Comparison of ENCODE assay signal across 8 cellular contexts in the genomic region with DNA sequence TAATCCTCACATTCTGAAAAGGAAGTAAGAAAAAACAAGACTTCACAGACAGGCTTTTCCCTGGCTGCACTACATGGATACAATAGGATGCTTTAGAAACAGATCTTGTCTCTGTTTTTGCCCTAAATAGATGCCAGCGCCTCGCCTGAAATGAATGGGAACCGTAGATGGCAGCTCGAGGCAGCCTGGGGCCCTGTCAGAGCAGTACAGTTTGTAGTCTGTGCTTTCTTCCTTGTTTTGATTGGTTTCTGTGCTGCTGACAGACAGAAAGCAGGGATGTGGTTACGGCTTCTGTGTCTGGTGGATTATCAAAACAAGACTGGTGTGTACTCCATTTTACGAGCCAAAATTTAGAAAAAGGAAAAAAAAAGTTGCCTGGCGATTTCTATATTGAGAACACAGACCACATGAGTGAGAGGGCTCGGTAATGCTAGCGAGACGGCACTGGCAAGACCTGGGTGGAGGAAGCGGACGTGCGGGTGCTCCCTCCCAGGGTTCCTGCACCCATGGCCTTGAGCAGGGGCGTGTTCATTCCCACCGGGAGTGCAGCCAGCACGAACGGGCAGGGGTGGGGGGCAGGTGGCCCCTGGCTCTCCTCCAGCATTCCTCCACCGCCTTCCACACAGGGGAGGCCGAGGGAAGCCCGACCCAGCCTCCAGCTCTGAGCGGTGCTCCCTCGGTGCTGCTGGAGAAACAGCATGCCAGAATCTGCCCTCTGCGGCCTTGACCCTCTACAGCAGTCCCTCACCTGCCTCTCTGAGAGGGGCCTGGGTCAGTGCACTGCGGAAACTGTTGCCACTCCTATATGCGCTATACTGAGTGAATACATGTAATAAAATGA. TPM values are rescaled to one million over a fixed set of nuclear protein-coding genes. Genes with fewer than 3 reads are reported as not detected.
DNase-seq lines count a peak whose midpoint lies in the region; ATAC-seq and TF ChIP-seq lines count a peak whose summit lies in the region.

No MANE protein-coding gene starts in this region.

- H3K9me3 Mint-ChIP-seq in activated naive CD4-positive, alpha-beta T cell treated with anti-CD3 and anti-CD28 coated beads, Interleukin-2, amount 50 U/mL, for 72 hours = no peaks in the 10 kb centered on the region

- intact Hi-C loops in Right ventricle myocardium superior (cut with DNase I) (no loop called here), posterior cingulate gyrus (cut with DNase I) (no loop called here)

- no peak for DNase-seq in RWPE2 (ENCODE audit: low spot score)
- peak; percentile 44 to 63 for DNase-seq in activated naive CD4-positive, alpha-beta T cell treated with anti-CD3 and anti-CD28 coated beads, Interleukin-2, amount 50 U/mL, for 72 hours (ENCODE audit: low spot score in 2 of 2)
- peak; percentile 83 for DNase-seq in Right ventricle myocardium superior
- peak; percentile 47 to 96 (median 68) for DNase-seq in posterior cingulate gyrus
- DNase-seq in NCI-H187 treated with DMSO at 0.1 percent for 48 hours (lab: John Stamatoyannopoulos, UW) = no peak
- no peak for DNase-seq in NK-92 (lab: John Stamatoyannopoulos, UW; ENCODE audit: unreplicated experiment)

- H3K4me1 ChIP-seq in RWPE2 (ENCODE audit: insufficient read depth, poor library complexity, severe bottlenecking) = peaks cover 3% of the 10 kb centered on the region

- no peaks in the 10 kb centered on the region for H3K9me3 ChIP-seq in RWPE2 (ENCODE audit: severe bottlenecking)

- no peaks in the 10 kb centered on the region for H3K36me3 ChIP-seq in RWPE2 (ENCODE audit: low read depth)

- H3K4me3 ChIP-seq in RWPE2 (ENCODE audit: severe bottlenecking) = no peak overlapping the region

- peak; percentile 53 for ATAC-seq in GM18517 (IDR thresholded peaks at IDR 0.05; ENCODE audit: unreplicated experiment)
- peak; percentile 61 for ATAC-seq in HG02885 (IDR thresholded peaks at IDR 0.05; ENCODE audit: poor library complexity, unreplicated experiment)
- ATAC-seq in RWPE2 (ENCODE audit: low read depth) = peak; percentile 60; the same call in 2 of the 3 replicates
- ATAC-seq in activated naive CD4-positive, alpha-beta T cell treated with anti-CD3 and anti-CD28 coated beads, Interleukin-2, amount 50 U/mL, for 72 hours = peak; percentile 48 to 72
- peak; percentile 83 for ATAC-seq in Right ventricle myocardium superior (ENCODE audit: poor library complexity)

- peaks cover 18 to 39% of the 10 kb centered on the region in 2 donors for H3K36me3 Mint-ChIP-seq in activated naive CD4-positive, alpha-beta T cell treated with anti-CD3 and anti-CD28 coated beads, Interleukin-2, amount 50 U/mL, for 72 hours

- H3K27ac ChIP-seq in RWPE2 (ENCODE audit: poor library complexity, severe bottlenecking) = no peak overlapping the region

- TF ChIP-seq CTCF in RWPE2 (IDR thresholded peaks at IDR 0.05; ENCODE audit: poor library complexity, severe bottlenecking) = no peak

- H3K27ac Mint-ChIP-seq in activated naive CD4-positive, alpha-beta T cell treated with anti-CD3 and anti-CD28 coated beads, Interleukin-2, amount 50 U/mL, for 72 hours = peak overlapping the region; percentile 90 to 97

- H3K27me3 ChIP-seq in RWPE2 (ENCODE audit: insufficient read depth, poor library complexity, severe bottlenecking) = no peaks in the 10 kb centered on the region

RNA-seq across cellular contexts. Expression of a gene that starts 37.5 kb away (rescaled TPM):
- not detected for total RNA-seq in activated naive CD4-positive, alpha-beta T cell treated with anti-CD3 and anti-CD28 coated beads, Interleukin-2, amount 50 U/mL, for 72 hours
- 2.5 TPM for total RNA-seq in Right ventricle myocardium superior

Comparison
In these comparisons a context has a peak if more than half of its experiments do, and no peak if none do; other contexts are left out.
1. DNase-seq: peak in activated naive CD4-positive, alpha-beta T cell treated with anti-CD3 and anti-CD28 coated beads, Interleukin-2, amount 50 U/mL, for 72 hours (2 of 2), Right ventricle myocardium superior (single experiment) and posterior cingulate gyrus (10 of 10); none in RWPE2 (single experiment), NCI-H187 treated with DMSO at 0.1 percent for 48 hours (single experiment) and NK-92 (single experiment).
2. Peak in every context shown above with its lines, with median percentiles within 50 percentile points of each other: ATAC-seq.